In genomic region chr22:32494971-32495370, GRCh38 we compare ENCODE assay signal across 1 cellular context.
A peak's percentile ranks its signal among the peaks of the same experiment; 100 is the strongest.
TF ChIP-seq lines count a peak whose summit lies in the region.

No MANE protein-coding gene starts in this region.

TF ChIP-seq in HepG2, 621 proteins besides CTCF, POLR2A, EP300 and RAD21:
- TF ChIP-seq RBM22 (optimal IDR thresholded peaks at IDR 0.05; ENCODE audit: low read length) = peak; percentile 73
- TF ChIP-seq ZNF350 (CRISPR knock-in tag; IDR thresholded peaks at IDR 0.05; ENCODE audit: borderline replicate concordance, low read depth) = no peak
- no peak for TF ChIP-seq LCORL (IDR thresholded peaks at IDR 0.05)
- TF ChIP-seq LCORL (CRISPR knock-in tag; IDR thresholded peaks at IDR 0.05) = no peak
- TF ChIP-seq MAFK (conservative IDR thresholded peaks at IDR 0.05 in 1 of 2, IDR thresholded peaks at IDR 0.05 in 1 of 2; ENCODE audit: low read length in 2 of 2) = no peak
